In genomic region chr2:238502088-238502810, GRCh38 we compare ENCODE assay signal across 1 cellular context.
TF ChIP-seq lines count a peak whose summit lies in the region.

No MANE protein-coding gene starts in this region.

TF ChIP-seq in HepG2, 621 proteins besides CTCF, POLR2A, EP300 and RAD21 (continued from another document):
- TF ChIP-seq FOXK2 (IDR thresholded peaks at IDR 0.05) (0 out of 2 replicates have a peak, but pooled peaks have one; percentile 4), ZNF274 (CRISPR knock-in tag; IDR thresholded peaks at IDR 0.05) (no peak), ZNF646 (CRISPR knock-in tag; IDR thresholded peaks at IDR 0.05) (peak; percentile 49; the same call in 1 of the 2 replicates), LRRFIP1 (CRISPR knock-in tag; conservative IDR thresholded peaks at IDR 0.05) (no peak), MNT (IDR thresholded peaks at IDR 0.05) (0 out of 2 replicates have a peak, but pooled peaks have one; percentile 20), ZNF292 (CRISPR knock-in tag; IDR thresholded peaks at IDR 0.05; ENCODE audit: borderline replicate concordance, low read depth) (no peak), NFE2L1 (CRISPR knock-in tag; IDR thresholded peaks at IDR 0.05; ENCODE audit: borderline replicate concordance) (no peak), ZBTB39 (CRISPR knock-in tag; IDR thresholded peaks at IDR 0.05) (no peak), MXD1 (CRISPR knock-in tag; IDR thresholded peaks at IDR 0.05) (no peak), GATAD1 (CRISPR knock-in tag; IDR thresholded peaks at IDR 0.05) (no peak)
